24 cellular contexts compared by ENCODE assay signal in genomic region chr3:67808906-67809305, GRCh38.
A peak's percentile ranks its signal among the peaks of the same experiment; 100 is the strongest.
DNase-seq lines count a peak whose midpoint lies in the region; ATAC-seq lines count a peak whose summit lies in the region.
"Had no signal": no experiment of that assay in that cellular context is flagged by ENCODE, and none has a peak within 500 bp of the region (broad histone marks: within the 10 kb centered on the region; RNA-seq: fewer than 3 reads in every experiment).

No MANE protein-coding gene starts in this region.

- ATAC-seq in left lobe of liver (peak; percentile 12), HG02852 (IDR thresholded peaks at IDR 0.05; ENCODE audit: unreplicated experiment) (no peak)
- ATAC-seq in activated CD8-positive, alpha-beta memory T cell treated with anti-CD3 and anti-CD28 coated beads, Interleukin-2, amount 10 ng/mL, durations not matched to agents 7 days and 5 days: no peak
- ATAC-seq: A549, GM23338, HCT116 had no signal

- H3K4me3 Mint-ChIP-seq in activated CD8-positive, alpha-beta memory T cell treated with anti-CD3 and anti-CD28 coated beads, Interleukin-2, amount 10 ng/mL, durations not matched to agents 7 days and 5 days: no peak overlapping the region
- H3K4me3 Mint-ChIP-seq: CD14-positive monocyte; CD4-positive, alpha-beta T cell; GM23338; H9 had no signal

- no peaks in the 10 kb centered on the region for H3K36me3 Mint-ChIP-seq in activated CD8-positive, alpha-beta memory T cell treated with anti-CD3 and anti-CD28 coated beads, Interleukin-2, amount 10 ng/mL, durations not matched to agents 7 days and 5 days
- H3K36me3 Mint-ChIP-seq: CD14-positive monocyte had no signal

- H3K23ac ChIP-seq in trophoblast cell (ENCODE audit: low read length): no peak overlapping the region

- CTCF ChIA-PET in activated CD8-positive, alpha-beta memory T cell treated with anti-CD3 and anti-CD28 coated beads, Interleukin-2, amount 10 ng/mL, durations not matched to agents 7 days and 5 days (lab: Charles Lee): no interaction called here

- H2BK12ac ChIP-seq in trophoblast cell (ENCODE audit: low read length): no peak overlapping the region

- no peak overlapping the region for H3K4me2 ChIP-seq in trophoblast cell (ENCODE audit: low read length)
- H3K4me2 ChIP-seq: A549; BLaER1 treated with 17β-estradiol and CSF1 and Interleukin-3, amounts not matched to agents 10 nM and 100 nM; GM23338 had no signal

- no peaks in the 10 kb centered on the region for H3K79me1 ChIP-seq in trophoblast cell (ENCODE audit: low read length)

- WGBS in trophoblast cell (ENCODE audit: extremely low coverage, insufficient coverage, insufficient read length): no CpG with 5 or more reads among the region's 3 CpGs

- peaks cover under 1% of the 10 kb centered on the region for H3K9me3 Mint-ChIP-seq in activated CD8-positive, alpha-beta memory T cell treated with anti-CD3 and anti-CD28 coated beads, Interleukin-2, amount 10 ng/mL, durations not matched to agents 7 days and 5 days (ENCODE audit: low read depth)
- H3K9me3 Mint-ChIP-seq: GM23338, H9 had no signal

- H3K4me1 ChIP-seq in trophoblast cell (ENCODE audit: control insufficient read depth in 1 of 2, insufficient read depth in 2 of 2, low read length in 2 of 2): no peaks in the 10 kb centered on the region
- H3K4me1 ChIP-seq: BE2C; BLaER1 treated with 17β-estradiol and CSF1 and Interleukin-3, amounts not matched to agents 10 nM and 100 nM had no signal

- H2AK5ac ChIP-seq in trophoblast cell (ENCODE audit: low read length): no peak overlapping the region

- no peak overlapping the region for H4K91ac ChIP-seq in trophoblast cell (ENCODE audit: low read depth, low read length)

- no peak overlapping the region for H3K27ac ChIP-seq in trophoblast cell (ENCODE audit: low read depth, low read length)
- H3K27ac ChIP-seq: A549; BLaER1 treated with 17β-estradiol and CSF1 and Interleukin-3, amounts not matched to agents 10 nM and 100 nM had no signal

- H3K18ac ChIP-seq in trophoblast cell (ENCODE audit: low read length): no peak overlapping the region

- H4K8ac ChIP-seq in trophoblast cell (ENCODE audit: low read depth, low read length): no peak overlapping the region

- no peak overlapping the region for H3K4ac ChIP-seq in trophoblast cell (ENCODE audit: low read depth, low read length)

- peak overlapping the region; percentile 52 for H3K9ac ChIP-seq in trophoblast cell (ENCODE audit: low read length)
- H3K9ac ChIP-seq: BLaER1 treated with 17β-estradiol and CSF1 and Interleukin-3, amounts not matched to agents 10 nM and 100 nM had no signal

- no peak overlapping the region for H2BK5ac ChIP-seq in trophoblast cell (ENCODE audit: low read depth, low read length, poor library complexity)

- H3K4me1 Mint-ChIP-seq in activated CD8-positive, alpha-beta memory T cell treated with anti-CD3 and anti-CD28 coated beads, Interleukin-2, amount 10 ng/mL, durations not matched to agents 7 days and 5 days: no peaks in the 10 kb centered on the region
- H3K4me1 Mint-ChIP-seq: CD14-positive monocyte; CD8-positive, alpha-beta memory T cell had no signal

- no peak overlapping the region for H4K12ac ChIP-seq in trophoblast cell (ENCODE audit: low read depth, low read length)

- H2AFZ ChIP-seq in trophoblast cell (ENCODE audit: insufficient read depth, low read length, poor library complexity): no peak overlapping the region
- H2AFZ ChIP-seq: GM23338 had no signal

- H2BK120ac ChIP-seq in trophoblast cell (ENCODE audit: insufficient read depth, low read length, poor library complexity): no peak overlapping the region

- peak; percentile 2 for DNase-seq in RPMI7951 (ENCODE audit: low read depth)
- peak; percentile 44 for DNase-seq in epidermal melanocyte (ENCODE audit: insufficient read length, low spot score)
- no peak for DNase-seq in left lobe of liver (ENCODE audit: low spot score)
- DNase-seq in trophoblast cell: no peak
- DNase-seq in activated CD4-positive, alpha-beta T cell treated with anti-CD3 and anti-CD28 coated beads, Interleukin-2, amount 50 U/mL, for 1 hour: no peak
- DNase-seq in activated CD8-positive, alpha-beta memory T cell treated with anti-CD3 and anti-CD28 coated beads, Interleukin-2, amount 10 ng/mL, durations not matched to agents 7 days and 5 days: no peak
- DNase-seq in NCI-H2171 treated with DMSO at 0.1 percent for 48 hours (lab: John Stamatoyannopoulos, UW): no peak
- DNase-seq: 8988T; ACHN; AML-193; BE2C; Calu3; CD4-positive, alpha-beta T cell; CD8-positive, alpha-beta memory T cell; DMS53; DMS79 treated with DMSO at 0.1 percent for 48 hours; GF-D8 had no signal

- no peak overlapping the region for H3K4me3 ChIP-seq in trophoblast cell (ENCODE audit: low read depth, low read length)
- H3K4me3 ChIP-seq: A549; BLaER1 treated with 17β-estradiol and CSF1 and Interleukin-3, amounts not matched to agents 10 nM and 100 nM; GM23338 had no signal

- H3K9me3 ChIP-seq in trophoblast cell (ENCODE audit: insufficient read depth, low read depth, low read length): no peaks in the 10 kb centered on the region
- H3K9me3 ChIP-seq: A549, BE2C had no signal

- H3K14ac ChIP-seq in trophoblast cell (ENCODE audit: low read length): no peak overlapping the region

- no peak overlapping the region for H3K27ac Mint-ChIP-seq in activated CD8-positive, alpha-beta memory T cell treated with anti-CD3 and anti-CD28 coated beads, Interleukin-2, amount 10 ng/mL, durations not matched to agents 7 days and 5 days
- H3K27ac Mint-ChIP-seq: CD14-positive monocyte; CD4-positive, alpha-beta T cell; CD8-positive, alpha-beta memory T cell; GM23338; H9 had no signal

- H3K79me2 ChIP-seq in trophoblast cell (ENCODE audit: control insufficient read depth, insufficient read depth, low read length, poor library complexity): no peaks in the 10 kb centered on the region

- no peaks in the 10 kb centered on the region for H3K36me3 ChIP-seq in trophoblast cell (ENCODE audit: control insufficient read depth in 1 of 2, insufficient read depth in 2 of 2, low read length in 2 of 2)
- H3K36me3 ChIP-seq: BE2C had no signal

- H3K27me3 Mint-ChIP-seq in activated CD8-positive, alpha-beta memory T cell treated with anti-CD3 and anti-CD28 coated beads, Interleukin-2, amount 10 ng/mL, durations not matched to agents 7 days and 5 days: peaks cover 2% of the 10 kb centered on the region

- no peaks in the 10 kb centered on the region for H3K27me3 ChIP-seq in trophoblast cell (ENCODE audit: insufficient read depth, low read length)
- H3K27me3 ChIP-seq: BE2C; BLaER1 treated with 17β-estradiol and CSF1 and Interleukin-3, amounts not matched to agents 10 nM and 100 nM had no signal

Comparison
In these comparisons a context has a peak if more than half of its experiments do, and no peak if none do; other contexts are left out.
1. DNase-seq: peak in RPMI7951 (single experiment) and epidermal melanocyte (single experiment); none in left lobe of liver (single experiment), trophoblast cell (0 of 2), activated CD4-positive, alpha-beta T cell treated with anti-CD3 and anti-CD28 coated beads, Interleukin-2, amount 50 U/mL, for 1 hour (single experiment), activated CD8-positive, alpha-beta memory T cell treated with anti-CD3 and anti-CD28 coated beads, Interleukin-2, amount 10 ng/mL, durations not matched to agents 7 days and 5 days (single experiment) and NCI-H2171 treated with DMSO at 0.1 percent for 48 hours (single experiment).